8 cellular contexts compared by ENCODE assay signal in genomic region chr10:44386546-44387052, GRCh38. TPM values are rescaled to one million over a fixed set of nuclear protein-coding genes. Genes with fewer than 3 reads are reported as not detected.
A peak's percentile ranks its signal among the peaks of the same experiment; 100 is the strongest.
DNase-seq lines count a peak whose midpoint lies in the region; ATAC-seq and TF ChIP-seq lines count a peak whose summit lies in the region.

No MANE protein-coding gene starts in this region.

- peak; percentile 53 for ATAC-seq in HG02981 (IDR thresholded peaks at IDR 0.05; ENCODE audit: unreplicated experiment)
- ATAC-seq in upper lobe of right lung, result peak; percentile 89
- ATAC-seq in GM21528 (IDR thresholded peaks at IDR 0.05; ENCODE audit: low FRiP score, unreplicated experiment), result no peak

- H3K27ac ChIP-seq in A673 (ENCODE audit: low read depth, low read length, poor library complexity, severe bottlenecking) (no peak overlapping the region), VCaP (no peak overlapping the region), upper lobe of right lung (no peak overlapping the region)

- H3K4me3 ChIP-seq in A673 (ENCODE audit: low read depth, low read length, poor library complexity, severe bottlenecking) (no peak overlapping the region), epithelial cell of proximal tubule (ENCODE audit: low read depth, low read length) (no peak overlapping the region), upper lobe of right lung (no peak overlapping the region)

- CTCF ChIA-PET in A673 (lab: Charles Lee), result interaction anchor here (0.6 to 1.4 kb wide), 4 partner anchors 30 to 714 kb away, joined by 3 to 5 read pairs (median 4); no protein-coding TSS in a partner anchor

- POLR2A ChIA-PET in A673 (lab: Charles Lee; ENCODE audit: low non-redundant PET), result no interaction called here

- no peaks in the 10 kb centered on the region for H3K36me3 ChIP-seq in A673 (ENCODE audit: insufficient read depth, low read length, poor library complexity, severe bottlenecking)
- H3K36me3 ChIP-seq in upper lobe of right lung, result no peaks in the 10 kb centered on the region

- no TSS peak for BruUV-seq in A673 (replicated peaks; lab: Mats Ljungman, UMichigan)

- no peaks in the 10 kb centered on the region for H3K4me1 ChIP-seq in A673 (ENCODE audit: insufficient read depth, low read length, poor library complexity, severe bottlenecking)
- peaks cover 12% of the 10 kb centered on the region for H3K4me1 ChIP-seq in upper lobe of right lung

- intact Hi-C loops in A673 (cut with micrococcal nuclease; ENCODE audit: unreplicated experiment) (loop anchor here (5.0 kb wide), 3 partner anchors 471 to 714 kb away; no protein-coding TSS in a partner anchor), upper lobe of right lung (cut with DNase I) (loop anchor here (5.0 kb wide), 1 partner anchor 714 kb away; no protein-coding TSS in a partner anchor)

- DNase-seq in A673 (ENCODE audit: low spot score) (peak; percentile 49), ELR (ENCODE audit: low read depth) (peak; percentile 64), epithelial cell of proximal tubule (ENCODE audit: low read depth) (no peak), middle frontal gyrus (ENCODE audit: extremely low spot score, low spot score) (peak; percentile 16), upper lobe of right lung (peak; percentile 77)

- H3K9me3 ChIP-seq in A673 (ENCODE audit: low read depth, low read length, poor library complexity, severe bottlenecking) (no peaks in the 10 kb centered on the region), upper lobe of right lung (no peaks in the 10 kb centered on the region)

- H3K27me3 ChIP-seq in A673 (replicated peaks; ENCODE audit: insufficient read depth, low read depth, low read length, poor library complexity) (peaks cover 27% of the 10 kb centered on the region), upper lobe of right lung (peaks cover 32% of the 10 kb centered on the region)

- TF ChIP-seq CTCF in A673 (conservative IDR thresholded peaks at IDR 0.05; ENCODE audit: low read depth, low read length) (peak; percentile 80), VCaP (conservative IDR thresholded peaks at IDR 0.05) (peak; percentile 91), epithelial cell of proximal tubule (conservative IDR thresholded peaks at IDR 0.05; ENCODE audit: low read depth, low read length) (peak; percentile 88), upper lobe of right lung (IDR thresholded peaks at IDR 0.05) (peak; percentile 90)

RNA-seq across cellular contexts. Expression of gene CXCL12, which starts 1.7 kb away (rescaled TPM):
- total RNA-seq in A673 (2021) (0.30 and 0.52 TPM in 2 replicates), epithelial cell of proximal tubule (0.46 and 0.94 TPM in 2 replicates), upper lobe of right lung (40.8 TPM)

Comparison
In these comparisons a context has a peak if more than half of its experiments do, and no peak if none do; other contexts are left out.
1. RNA of gene CXCL12, which starts 1.7 kb away (total RNA-seq): 40.8 TPM in upper lobe of right lung (single experiment); 0.46 to 0.94 TPM in epithelial cell of proximal tubule and 0.30 to 0.52 TPM in A673; every median in the first group is over 10 times any median in the second.
2. Peak in every context shown above with its lines, with median percentiles within 50 percentile points of each other: CTCF ChIP-seq.